Comparison of ENCODE assay signal across 8 cellular contexts in genomic region chr12:49741882-49742620, GRCh38. TPM values are rescaled to one million over a fixed set of nuclear protein-coding genes. Genes with fewer than 3 reads are reported as not detected.
DNase-seq lines count a peak whose midpoint lies in the region; ATAC-seq and TF ChIP-seq lines count a peak whose summit lies in the region.

No MANE protein-coding gene starts in this region.

- intact Hi-C loops in activated CD8-positive, alpha-beta T cell treated with anti-CD3 and anti-CD28 coated beads for 36 hours (cut with micrococcal nuclease), result loop anchor here (1.0 to 2.0 kb wide), 2 partner anchors 8 to 21 kb away; no protein-coding TSS in a partner anchor

- in situ Hi-C loops in ACHN (cut with HindIII; ENCODE audit: low pct_ligation_motif_present, low pct_unique_long_range_greater_than_20kb, low sequenced_read_pairs), result no loop called here

- no peaks in the 10 kb centered on the region for H3K9me3 Mint-ChIP-seq in activated CD8-positive, alpha-beta T cell treated with anti-CD3 and anti-CD28 coated beads for 36 hours

- no peaks in the 10 kb centered on the region for H3K27me3 Mint-ChIP-seq in activated CD8-positive, alpha-beta T cell treated with anti-CD3 and anti-CD28 coated beads for 36 hours

- peak overlapping the region; percentile 99 for H3K4me3 Mint-ChIP-seq in activated CD8-positive, alpha-beta T cell treated with anti-CD3 and anti-CD28 coated beads for 36 hours

- DNase-seq in ACHN (peak; percentile 97), NCI-H774 (lab: John Stamatoyannopoulos, UW) (peak; percentile 68), ecto neural progenitor cell (ENCODE audit: low spot score) (peak; percentile 88), medulla oblongata (ENCODE audit: extremely low spot score) (peak; percentile 59)
- DNase-seq in activated CD8-positive, alpha-beta T cell treated with anti-CD3 and anti-CD28 coated beads for 36 hours, result peak; percentile 96
- DNase-seq in stimulated activated CD8-positive, alpha-beta memory T cell treated with anti-CD3 and anti-CD28 coated beads, Interleukin-12 subunit alpha, Interleukin-12 subunit beta, amount 100 ng/mL, for 24 hours (ENCODE audit: extremely low read depth), result peak; percentile 68

- peaks cover 38% of the 10 kb centered on the region for H3K4me1 Mint-ChIP-seq in activated CD8-positive, alpha-beta T cell treated with anti-CD3 and anti-CD28 coated beads for 36 hours (ENCODE audit: low read depth)

- POLR2A ChIA-PET in activated CD8-positive, alpha-beta T cell treated with anti-CD3 and anti-CD28 coated beads for 36 hours (lab: Charles Lee), result interaction anchor here (0.7 to 2.3 kb wide), 36 partner anchors 8 to 553 kb away, joined by 3 to 48 read pairs (median 4); partner anchors contain the start of genes BCDIN3D, FMNL3, NCKAP5L and TUBA1A

- peaks cover 42% of the 10 kb centered on the region for H3K36me3 Mint-ChIP-seq in activated CD8-positive, alpha-beta T cell treated with anti-CD3 and anti-CD28 coated beads for 36 hours (ENCODE audit: low read depth)

- no peak for TF ChIP-seq CTCF in activated CD8-positive, alpha-beta T cell treated with anti-CD3 and anti-CD28 coated beads for 36 hours (IDR thresholded peaks at IDR 0.05)

- H3K27ac Mint-ChIP-seq in activated CD8-positive, alpha-beta T cell treated with anti-CD3 and anti-CD28 coated beads for 36 hours, result peak overlapping the region; percentile 95

- CTCF ChIA-PET in activated CD8-positive, alpha-beta T cell treated with anti-CD3 and anti-CD28 coated beads for 36 hours (lab: Charles Lee), result interaction anchor here (0.6 to 8.5 kb wide), 54 partner anchors 8 to 510 kb away, joined by 3 to 104 read pairs (median 5); partner anchors contain the start of genes BCDIN3D, NCKAP5L, PRPF40B and TROAP

- ATAC-seq in GM18867 (IDR thresholded peaks at IDR 0.05; ENCODE audit: unreplicated experiment) (peak; percentile 58), HG03108 (IDR thresholded peaks at IDR 0.05; ENCODE audit: unreplicated experiment) (peak; percentile 58)
- ATAC-seq in activated CD8-positive, alpha-beta T cell treated with anti-CD3 and anti-CD28 coated beads for 36 hours, result peak; percentile 71

RNA-seq across cellular contexts. Expression of gene TMBIM6, which starts 0.7 kb away (rescaled TPM):
- total RNA-seq in activated CD8-positive, alpha-beta T cell treated with anti-CD3 and anti-CD28 coated beads for 36 hours, result 100 to 1,000 TPM; 437 to 443 TPM

RNA-seq across cellular contexts. Expression of gene FMNL3, which starts 34.8 kb away (rescaled TPM):
- 10 to 100 TPM; 22.8 to 23.5 TPM for total RNA-seq in activated CD8-positive, alpha-beta T cell treated with anti-CD3 and anti-CD28 coated beads for 36 hours

Comparison
In these comparisons a context has a peak if more than half of its experiments do, and no peak if none do; other contexts are left out.
1. Peak in every context shown above with its lines: DNase-seq and ATAC-seq.